32 cellular contexts compared by ENCODE assay signal in the genomic region with DNA sequence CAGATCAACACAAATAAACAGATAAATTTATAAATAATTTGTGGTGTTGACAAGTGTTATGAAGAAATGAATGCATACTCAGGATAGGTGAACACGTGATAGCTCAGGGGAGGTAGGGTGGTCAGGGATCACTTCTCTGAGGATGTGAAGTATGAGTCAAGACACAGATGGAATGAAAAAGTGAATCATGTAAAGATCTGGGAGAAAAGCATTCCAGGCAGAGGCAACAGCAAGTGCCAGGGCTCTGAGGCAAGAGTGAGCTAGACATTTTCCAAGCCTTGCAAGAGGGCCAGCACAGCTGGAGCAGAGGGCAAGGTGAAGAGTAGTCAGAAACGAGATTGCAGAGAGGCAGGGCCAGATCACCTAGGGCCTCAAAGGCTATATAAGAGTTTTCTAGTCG.
DNase-seq lines count a peak whose midpoint lies in the region; ATAC-seq and TF ChIP-seq lines count a peak whose summit lies in the region.
"Had no signal": no experiment of that assay in that cellular context is flagged by ENCODE, and none has a peak within 500 bp of the region (broad histone marks: within the 10 kb centered on the region; RNA-seq: fewer than 3 reads in every experiment).

No MANE protein-coding gene starts in this region.

- H3K14ac ChIP-seq in mesenchymal stem cell (ENCODE audit: low read length in 2 of 2) = no peak overlapping the region

- no peak overlapping the region for H3K23ac ChIP-seq in mesenchymal stem cell (ENCODE audit: low read length in 2 of 2)

- H3K9me3 Mint-ChIP-seq in HFFc6 = no peaks in the 10 kb centered on the region
- H3K9me3 Mint-ChIP-seq: activated CD8-positive, alpha-beta T cell treated with anti-CD3 and anti-CD28 coated beads for 36 hours; GM23338 had no signal

- H3K27ac Mint-ChIP-seq in HFFc6 = no peak overlapping the region; the same call in 1 of the 2 replicates
- H3K27ac Mint-ChIP-seq: activated CD8-positive, alpha-beta T cell treated with anti-CD3 and anti-CD28 coated beads for 36 hours; activated T-helper 17 cell treated with anti-CD3 and anti-CD28 coated beads, Interleukin-2, amount 50 U/mL, for 72 hours; GM23338; neural progenitor cell had no signal

- H2BK5ac ChIP-seq in mesenchymal stem cell (ENCODE audit: low read depth, low read length, poor library complexity, severe bottlenecking) = no peak overlapping the region

- ATAC-seq in HG03342 (IDR thresholded peaks at IDR 0.05; ENCODE audit: unreplicated experiment) (no peak), HG02588 (IDR thresholded peaks at IDR 0.05; ENCODE audit: unreplicated experiment) (no peak)
- ATAC-seq: A549; activated CD8-positive, alpha-beta T cell treated with anti-CD3 and anti-CD28 coated beads for 36 hours; activated T-helper 17 cell treated with anti-CD3 and anti-CD28 coated beads, Interleukin-2, amount 50 U/mL, for 72 hours; GM23338; left ventricle myocardium superior; stimulated activated naive CD8-positive, alpha-beta T cell treated with anti-CD3 and anti-CD28 coated beads, Interleukin-15, Interleukin-2, amounts not matched to agents 100 U/mL and 50 U/mL, for 24 hours had no signal

- no peak overlapping the region for H2AFZ ChIP-seq in mesenchymal stem cell (ENCODE audit: low read depth, low read length)
- H2AFZ ChIP-seq: GM23338, neural progenitor cell, parathyroid adenoma had no signal

- no peak overlapping the region for H3K18ac ChIP-seq in mesenchymal stem cell (ENCODE audit: low read depth in 1 of 2, low read length in 2 of 2)

- no peak overlapping the region for H3K4me3 Mint-ChIP-seq in HFFc6
- H3K4me3 Mint-ChIP-seq: activated CD8-positive, alpha-beta T cell treated with anti-CD3 and anti-CD28 coated beads for 36 hours; activated T-helper 17 cell treated with anti-CD3 and anti-CD28 coated beads, Interleukin-2, amount 50 U/mL, for 72 hours; GM23338; neural progenitor cell had no signal

- H3K9ac ChIP-seq in mesenchymal stem cell (ENCODE audit: low read length) = no peak overlapping the region
- H3K9ac ChIP-seq: BLaER1, neural progenitor cell, parathyroid adenoma had no signal

- TF ChIP-seq CTCF in AG10803 (conservative IDR thresholded peaks at IDR 0.05; ENCODE audit: low read length) (no peak), HFFc6 (IDR thresholded peaks at IDR 0.05) (no peak), choroid plexus epithelial cell (conservative IDR thresholded peaks at IDR 0.05; ENCODE audit: low read depth, low read length) (no peak), right atrium auricular region (IDR thresholded peaks at IDR 0.05) (no peak)

- no peak overlapping the region for H3K27ac ChIP-seq in mesenchymal stem cell (ENCODE audit: low read length, poor library complexity, severe bottlenecking)
- no peak overlapping the region for H3K27ac ChIP-seq in right atrium auricular region
- H3K27ac ChIP-seq in substantia nigra (ENCODE audit: low read depth, low read length, poor library complexity, severe bottlenecking) = no peak overlapping the region
- H3K27ac ChIP-seq: A549, BLaER1, brain microvascular endothelial cell, dorsolateral prefrontal cortex, neural progenitor cell, parathyroid adenoma, thoracic aorta had no signal

- H3K4me2 ChIP-seq in mesenchymal stem cell (ENCODE audit: low read length, poor library complexity, severe bottlenecking) = no peak overlapping the region
- H3K4me2 ChIP-seq: A549, BLaER1, GM23338, neural progenitor cell, smooth muscle cell had no signal

- H2BK15ac ChIP-seq in mesenchymal stem cell (ENCODE audit: low read depth, poor library complexity, severe bottlenecking) = no peak overlapping the region

- H3K27me3 ChIP-seq in mesenchymal stem cell (ENCODE audit: control insufficient read depth in 1 of 2, insufficient read depth in 1 of 2, low read length in 2 of 2) (no peaks in the 10 kb centered on the region), right atrium auricular region (no peaks in the 10 kb centered on the region)
- H3K27me3 ChIP-seq: BLaER1, brain microvascular endothelial cell, dorsolateral prefrontal cortex, neural progenitor cell had no signal

- no peak overlapping the region for H3K4me3 ChIP-seq in AG10803 (ENCODE audit: low read length)
- no peak overlapping the region for H3K4me3 ChIP-seq in choroid plexus epithelial cell (ENCODE audit: low read depth, low read length)
- H3K4me3 ChIP-seq in mesenchymal stem cell (ENCODE audit: insufficient read depth in 1 of 2, low read depth in 1 of 2, low read length in 2 of 2) = no peak overlapping the region
- H3K4me3 ChIP-seq in right atrium auricular region = no peak overlapping the region
- H3K4me3 ChIP-seq: A549, BLaER1, dorsolateral prefrontal cortex, GM23338, neural progenitor cell, smooth muscle cell, thoracic aorta had no signal

- no peak overlapping the region for H2BK120ac ChIP-seq in mesenchymal stem cell (ENCODE audit: low read depth, low read length)

- H3K79me1 ChIP-seq in mesenchymal stem cell (replicated peaks; ENCODE audit: low read length, poor library complexity, severe bottlenecking) = no peaks in the 10 kb centered on the region

- WGBS in mesenchymal stem cell = 79% methylated on average over 3 of the region's 3 CpGs

- H3K27me3 Mint-ChIP-seq in HFFc6 (ENCODE audit: insufficient read depth) = no peaks in the 10 kb centered on the region; the same call in none of the 2 replicates
- H3K27me3 Mint-ChIP-seq: activated CD8-positive, alpha-beta T cell treated with anti-CD3 and anti-CD28 coated beads for 36 hours; activated T-helper 17 cell treated with anti-CD3 and anti-CD28 coated beads, Interleukin-2, amount 50 U/mL, for 72 hours had no signal

- H2AK5ac ChIP-seq in mesenchymal stem cell (ENCODE audit: low read length, severe bottlenecking) = no peak overlapping the region

- H3K4ac ChIP-seq in mesenchymal stem cell (ENCODE audit: low read depth in 1 of 2, low read length in 2 of 2) = no peak overlapping the region

- H3K4me1 ChIP-seq in mesenchymal stem cell (ENCODE audit: control insufficient read depth, insufficient read depth, low read depth, low read length) (no peaks in the 10 kb centered on the region), right atrium auricular region (no peaks in the 10 kb centered on the region)
- H3K4me1 ChIP-seq: A549, BLaER1, neural progenitor cell, parathyroid adenoma had no signal

- H2BK12ac ChIP-seq in mesenchymal stem cell (ENCODE audit: low read length in 2 of 2) = no peak overlapping the region

- H3K36me3 ChIP-seq in mesenchymal stem cell (ENCODE audit: control insufficient read depth in 1 of 2, insufficient read depth in 2 of 2, low read depth in 1 of 2, low read length in 2 of 2) (no peaks in the 10 kb centered on the region), right atrium auricular region (no peaks in the 10 kb centered on the region)
- H3K36me3 ChIP-seq: BLaER1, brain microvascular endothelial cell, neural progenitor cell, thoracic aorta had no signal

- no peak overlapping the region for H4K8ac ChIP-seq in mesenchymal stem cell (ENCODE audit: low read length)

- H4K91ac ChIP-seq in mesenchymal stem cell (ENCODE audit: low read length) = no peak overlapping the region

- DNase-seq in AG10803 (ENCODE audit: low read depth) (peak; percentile 63), HFFc6 (peak; percentile 21), choroid plexus epithelial cell (ENCODE audit: low read depth) (peak; percentile 46), mesenchymal stem cell (peak; percentile 20), right atrium auricular region (ENCODE audit: low spot score) (no peak), substantia nigra (lab: John Stamatoyannopoulos, UW) (no peak)
- DNase-seq: activated CD8-positive, alpha-beta T cell treated with anti-CD3 and anti-CD28 coated beads for 36 hours; activated naive CD4-positive, alpha-beta T cell treated with anti-CD3 and anti-CD28 coated beads, Interleukin-2, amount 50 U/mL, for 16 hours; amniotic stem cell; brain microvascular endothelial cell; cerebellar nuclear complex; dorsolateral prefrontal cortex; islet precursor cell; left ventricle myocardium superior; MV-4-11; NCI-H1436 treated with DMSO at 0.1 percent for 48 hours; NCI-H2081 treated with DMSO at 0.1 percent for 48 hours; NCI-H345; NCI-H69; SIG-M5; stimulated activated CD4-positive, alpha-beta T cell treated with anti-CD3 and anti-CD28 coated beads, Interleukin-1b, Interleukin-23, amount 100 ng/mL, for 48 hours; stimulated activated naive CD8-positive, alpha-beta T cell treated with anti-CD3 and anti-CD28 coated beads, Interleukin-15, Interleukin-2, amounts not matched to agents 100 U/mL and 50 U/mL, for 24 hours had no signal

- H3K9me3 ChIP-seq in mesenchymal stem cell (ENCODE audit: control insufficient read depth, low read length) (no peaks in the 10 kb centered on the region), right atrium auricular region (no peaks in the 10 kb centered on the region)
- H3K9me3 ChIP-seq: A549, BLaER1, thoracic aorta had no signal

- H3K36me3 Mint-ChIP-seq in HFFc6 (ENCODE audit: low read depth) = no peaks in the 10 kb centered on the region
- H3K36me3 Mint-ChIP-seq: neural progenitor cell had no signal

- H3K4me1 Mint-ChIP-seq in HFFc6 (ENCODE audit: low read depth) = peaks cover 22% of the 10 kb centered on the region
- H3K4me1 Mint-ChIP-seq: activated T-helper 17 cell treated with anti-CD3 and anti-CD28 coated beads, Interleukin-2, amount 50 U/mL, for 72 hours; GM23338 had no signal

Comparison
In these comparisons a context has a peak if more than half of its experiments do, and no peak if none do; other contexts are left out.
1. DNase-seq: peak in AG10803 (single experiment), HFFc6 (single experiment), choroid plexus epithelial cell (single experiment) and mesenchymal stem cell (single experiment); none in right atrium auricular region (single experiment) and substantia nigra (0 of 49).